In the genomic region with DNA sequence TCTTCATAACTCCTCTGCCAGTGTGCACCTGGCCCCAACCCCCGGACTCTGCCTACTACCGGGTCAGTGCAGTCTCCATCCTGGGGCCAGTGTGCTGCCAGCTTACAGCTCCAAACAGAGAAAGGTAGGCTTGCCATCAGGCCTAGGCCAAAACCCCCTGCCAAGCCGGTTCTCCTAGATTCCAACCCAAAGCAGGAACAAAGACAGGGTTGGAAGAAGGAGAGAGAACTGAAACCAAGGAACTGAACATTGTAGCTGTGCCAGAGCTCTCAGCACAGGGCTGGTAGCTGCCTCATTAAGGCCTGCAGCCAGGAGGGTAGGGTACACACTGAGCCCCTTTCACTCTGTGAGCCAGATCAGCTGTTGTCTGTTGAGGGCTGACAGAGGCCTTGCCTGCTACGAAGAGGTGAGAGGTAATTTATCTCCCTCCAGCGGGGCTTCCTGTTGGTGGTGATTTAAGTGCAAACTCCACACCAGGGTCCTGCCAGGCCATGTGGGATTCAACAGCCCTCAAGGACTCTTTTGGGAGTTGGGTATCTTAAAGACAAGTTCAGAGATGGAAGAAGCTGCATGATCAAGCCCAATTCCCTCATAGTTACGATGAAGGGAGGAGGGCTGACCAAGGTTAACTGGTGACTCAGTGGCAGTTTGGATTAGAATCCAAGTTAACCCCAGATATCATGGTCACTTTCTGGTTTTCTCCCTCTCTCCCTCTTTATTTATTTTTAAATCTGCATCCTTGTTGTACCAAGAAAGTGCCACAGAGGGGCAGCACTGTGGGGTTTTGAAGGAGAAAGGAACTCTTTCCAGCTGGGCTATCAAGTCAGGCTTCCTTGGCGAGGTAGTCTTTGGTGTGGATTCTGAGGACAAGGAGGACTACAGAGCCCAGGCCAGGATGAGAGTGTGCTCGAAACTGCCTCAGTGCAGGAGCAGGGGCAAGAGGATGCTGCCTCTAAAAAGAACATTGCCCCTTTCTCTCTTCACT, we compare ENCODE assay signal across 1 cellular context.
TF ChIP-seq lines count a peak whose summit lies in the region.

No MANE protein-coding gene starts in this region.

TF ChIP-seq in Ishikawa, 13 proteins besides CTCF, POLR2A, EP300 and RAD21 (continued from another document):
- TF ChIP-seq FOXM1 (IDR thresholded peaks at IDR 0.05; ENCODE audit: borderline replicate concordance, low read depth) (no peak), TCF12 (IDR thresholded peaks at IDR 0.05; ENCODE audit: low read depth) (no peak)
